In genomic region chr4:179927473-179927872, GRCh38 we compare ENCODE assay signal across 18 cellular contexts.
"Had no signal": no experiment of that assay in that cellular context is flagged by ENCODE, and none has a peak within 500 bp of the region (broad histone marks: within the 10 kb centered on the region; RNA-seq: fewer than 3 reads in every experiment).

No MANE protein-coding gene starts in this region.

- H3K27ac ChIP-seq: esophagus muscularis mucosa, left ventricle myocardium inferior, tibial nerve, vagina had no signal

- H3K9me3 ChIP-seq: esophagus muscularis mucosa, tibial nerve, vagina had no signal

- H3K27me3 ChIP-seq: esophagus muscularis mucosa, tibial nerve, vagina had no signal

- DNase-seq: activated CD4-positive, alpha-beta memory T cell treated with anti-CD3 and anti-CD28 coated beads, Interleukin-2, amount 10 ng/mL, durations not matched to agents 7 days and 5 days; activated CD4-positive, alpha-beta T cell treated with anti-CD3 and anti-CD28 coated beads for 48 hours; activated CD4-positive, CD25-positive, alpha-beta regulatory T cell; activated CD8-positive, alpha-beta memory T cell treated with anti-CD3 and anti-CD28 coated beads, Interleukin-2, amount 10 ng/mL, durations not matched to agents 7 days and 5 days; cerebellar nuclear complex; effector memory CD4-positive, alpha-beta T cell; immature natural killer cell; kidney glomerular epithelial cell; left ventricle myocardium inferior; mammary epithelial cell; midbrain; nephron progenitor cell; nucleus accumbens; retina; stimulated activated CD4-positive, alpha-beta T cell treated with anti-CD3 and anti-CD28 coated beads, Interleukin-2, amount 100 ng/mL, for 24 hours had no signal

- H3K4me3 ChIP-seq: esophagus muscularis mucosa, left ventricle myocardium inferior, tibial nerve, vagina had no signal

- ATAC-seq: activated CD8-positive, alpha-beta memory T cell treated with anti-CD3 and anti-CD28 coated beads, Interleukin-2, amount 10 ng/mL, durations not matched to agents 7 days and 5 days had no signal

- H3K36me3 ChIP-seq: esophagus muscularis mucosa, left ventricle myocardium inferior, tibial nerve, vagina had no signal

- H3K4me1 ChIP-seq: esophagus muscularis mucosa, left ventricle myocardium inferior, tibial nerve, vagina had no signal
